Comparison of ENCODE assay signal across 8 cellular contexts in genomic region chr5:154610321-154611154, GRCh38.
DNase-seq lines count a peak whose midpoint lies in the region; ATAC-seq and TF ChIP-seq lines count a peak whose summit lies in the region.

No MANE protein-coding gene starts in this region.

- H3K79me2 ChIP-seq in GM23338 (replicated peaks; ENCODE audit: insufficient read depth): no peaks in the 10 kb centered on the region

- DNase-seq in GM04504 (ENCODE audit: low read depth) (peak; percentile 41), GM23338 (ENCODE audit: low spot score) (peak; percentile 97), SK-MEL-5 (ENCODE audit: low read depth, low spot score) (peak; percentile 76), adipocyte (ENCODE audit: low read depth) (peak; percentile 91), right atrium auricular region (ENCODE audit: low spot score) (peak; percentile 77), progenitor cell of endocrine pancreas (ENCODE audit: low spot score, unreplicated experiment) (peak; percentile 79)

- in situ Hi-C loops in SK-MEL-5 (cut with HindIII; ENCODE audit: low pct_unique_long_range_greater_than_20kb, low sequenced_read_pairs): no loop called here

- H3K4me2 ChIP-seq in GM23338: peak overlapping the region; percentile 96

- peak; percentile 88 for ATAC-seq in GM23338
- ATAC-seq in HG02970 (IDR thresholded peaks at IDR 0.05; ENCODE audit: low FRiP score, unreplicated experiment): no peak

- H3K9me3 ChIP-seq in adipocyte (ENCODE audit: control insufficient read depth, low read length) (peaks cover 7% of the 10 kb centered on the region), right atrium auricular region (no peaks in the 10 kb centered on the region)

- peaks cover 7% of the 10 kb centered on the region; the same call in 1 of the 2 replicates for H3F3A ChIP-seq in GM23338 (replicated peaks; ENCODE audit: low read depth)

- no peaks in the 10 kb centered on the region for H3K9me2 ChIP-seq in GM23338 (ENCODE audit: insufficient read depth)

- H3K27me3 ChIP-seq in GM23338 (ENCODE audit: insufficient read depth): peaks cover 71% of the 10 kb centered on the region
- H3K27me3 ChIP-seq in adipocyte (replicated peaks; ENCODE audit: control insufficient read depth, insufficient read depth, low read length): peaks cover 70% of the 10 kb centered on the region
- H3K27me3 ChIP-seq in right atrium auricular region: peaks cover 0 to 11% of the 10 kb centered on the region in 2 donors

- peaks cover 17% of the 10 kb centered on the region for H3K4me1 Mint-ChIP-seq in GM23338
- H3K4me1 Mint-ChIP-seq in progenitor cell of endocrine pancreas (ENCODE audit: low read depth): peaks cover 12% of the 10 kb centered on the region

- peak; percentile 81 to 100 for TF ChIP-seq CTCF in GM23338 (conservative IDR thresholded peaks at IDR 0.05; ENCODE audit: low read depth in 2 of 2)
- peak; percentile 94 for TF ChIP-seq CTCF in LNCAP (IDR thresholded peaks at IDR 0.05)
- peak; percentile 73 to 87 for TF ChIP-seq CTCF in right atrium auricular region (IDR thresholded peaks at IDR 0.05)
- TF ChIP-seq CTCF in progenitor cell of endocrine pancreas (IDR thresholded peaks at IDR 0.05; ENCODE audit: unreplicated experiment): peak; percentile 93

- H3K4me3 ChIP-seq in GM23338: peak overlapping the region; percentile 80
- peak overlapping the region; percentile 73 for H3K4me3 ChIP-seq in adipocyte (ENCODE audit: low read length)
- peak overlapping the region in 1 of 2 donors; percentile 34 for H3K4me3 ChIP-seq in right atrium auricular region

- H3K36me3 Mint-ChIP-seq in GM23338 (ENCODE audit: low read depth) (no peaks in the 10 kb centered on the region), progenitor cell of endocrine pancreas (ENCODE audit: insufficient read depth) (no peaks in the 10 kb centered on the region)

- H3K27me3 Mint-ChIP-seq in GM23338 (ENCODE audit: insufficient read depth, low read depth, poor library complexity) (peaks cover 53% of the 10 kb centered on the region), progenitor cell of endocrine pancreas (peaks cover 71% of the 10 kb centered on the region)

- H3K9me3 Mint-ChIP-seq in GM23338 (no peaks in the 10 kb centered on the region), progenitor cell of endocrine pancreas (ENCODE audit: low read depth) (no peaks in the 10 kb centered on the region)

- peak overlapping the region; percentile 29 for H3K9ac ChIP-seq in adipocyte (ENCODE audit: low read length)

- H3K4me1 ChIP-seq in GM23338 (ENCODE audit: insufficient read depth) (peaks cover 24% of the 10 kb centered on the region), adipocyte (ENCODE audit: control insufficient read depth, insufficient read depth, low read length) (peaks cover 4% of the 10 kb centered on the region), right atrium auricular region (peaks cover 0 to 16% of the 10 kb centered on the region in 2 donors)

- H3K4me3 Mint-ChIP-seq in GM23338 (peak overlapping the region; percentile 82), progenitor cell of endocrine pancreas (ENCODE audit: low read depth) (no peak overlapping the region)

- peak overlapping the region; percentile 99 for H2AFZ ChIP-seq in GM23338

- H3K27ac Mint-ChIP-seq in GM23338 (no peak overlapping the region), progenitor cell of endocrine pancreas (no peak overlapping the region)

- H3K36me3 ChIP-seq in GM23338 (ENCODE audit: insufficient read depth) (no peaks in the 10 kb centered on the region), adipocyte (ENCODE audit: control insufficient read depth, insufficient read depth, low read length, severe bottlenecking) (no peaks in the 10 kb centered on the region), right atrium auricular region (no peaks in the 10 kb centered on the region)

- peaks cover 3% of the 10 kb centered on the region; the same call in 1 of the 2 replicates for H4K20me1 ChIP-seq in GM23338 (replicated peaks; ENCODE audit: insufficient read depth)

- H3K27ac ChIP-seq in GM23338 (ENCODE audit: low read depth) (no peak overlapping the region), right atrium auricular region (no peak overlapping the region)

TF ChIP-seq in GM23338, 12 proteins besides CTCF, POLR2A, EP300 and RAD21:
- TF ChIP-seq EZH2phosphoT487 (IDR thresholded peaks at IDR 0.05; ENCODE audit: unreplicated experiment): no peak
- TF ChIP-seq EZH2 (IDR thresholded peaks at IDR 0.05; ENCODE audit: low read depth, unreplicated experiment): peak; percentile 40
- TF ChIP-seq NANOG (IDR thresholded peaks at IDR 0.05; ENCODE audit: borderline replicate concordance): no peak
- peak; percentile 57; the same call in 1 of the 2 replicates for TF ChIP-seq CREB1 (CRISPR knock-in tag; IDR thresholded peaks at IDR 0.05; ENCODE audit: low read depth)
- no peak for TF ChIP-seq STAT1 (IDR thresholded peaks at IDR 0.05; ENCODE audit: unreplicated experiment)

Comparison
In these comparisons a context has a peak if more than half of its experiments do, and no peak if none do; other contexts are left out.
1. DNase-seq: peak in every context shown above with its lines; median percentile 97 in GM23338; 91 in adipocyte; 79 in progenitor cell of endocrine pancreas; 77 in right atrium auricular region; 76 in SK-MEL-5; 41 in GM04504.